ENCODE assay signal across 1 cellular context in the genomic region with DNA sequence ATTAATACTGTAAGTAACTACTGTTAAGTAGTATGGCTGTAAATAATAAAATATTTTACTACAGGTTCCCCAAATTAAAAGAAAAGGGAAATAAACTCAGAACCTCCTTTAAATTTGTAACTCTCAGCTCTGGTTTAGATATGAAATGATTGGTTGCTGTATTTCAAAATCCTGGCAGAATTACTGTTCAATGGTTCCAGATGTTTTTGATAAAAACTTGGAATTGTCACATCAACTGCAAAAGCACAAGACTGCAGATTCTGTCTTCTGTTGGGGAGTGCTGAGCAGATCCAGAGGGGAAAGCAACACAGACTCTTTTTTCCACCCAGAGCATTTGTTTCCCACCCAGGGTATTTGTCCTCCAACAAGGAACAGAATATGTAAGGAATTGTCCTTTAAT.
TF ChIP-seq lines count a peak whose summit lies in the region.

No MANE protein-coding gene starts in this region.

TF ChIP-seq in endothelial cell of umbilical vein, 7 proteins besides CTCF, POLR2A, EP300 and RAD21:
- TF ChIP-seq GATA2 (IDR thresholded peaks at IDR 0.05; ENCODE audit: insufficient read depth, insufficient read length, low read depth, low read length) (no peak), JUN (IDR thresholded peaks at IDR 0.05; ENCODE audit: borderline replicate concordance, insufficient read depth, insufficient read length, low read depth) (no peak), FOS (IDR thresholded peaks at IDR 0.05; ENCODE audit: borderline replicate concordance, insufficient read depth, low read length) (no peak), EZH2 (IDR thresholded peaks at IDR 0.05; ENCODE audit: borderline replicate concordance, low read depth, low read length, severe bottlenecking) (no peak), POLR2AphosphoS5 (IDR thresholded peaks at IDR 0.05; ENCODE audit: insufficient read depth, low read depth, low read length) (no peak), MYC (IDR thresholded peaks at IDR 0.05; ENCODE audit: low read depth, low read length) (no peak)
- TF ChIP-seq, protein P1, sequence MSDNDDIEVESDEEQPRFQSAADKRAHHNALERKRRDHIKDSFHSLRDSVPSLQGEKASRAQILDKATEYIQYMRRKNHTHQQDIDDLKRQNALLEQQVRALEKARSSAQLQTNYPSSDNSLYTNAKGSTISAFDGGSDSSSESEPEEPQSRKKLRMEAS (IDR thresholded peaks at IDR 0.05; ENCODE audit: insufficient read depth, insufficient read length): no peak
